1 cellular context compared by ENCODE assay signal in the genomic region with DNA sequence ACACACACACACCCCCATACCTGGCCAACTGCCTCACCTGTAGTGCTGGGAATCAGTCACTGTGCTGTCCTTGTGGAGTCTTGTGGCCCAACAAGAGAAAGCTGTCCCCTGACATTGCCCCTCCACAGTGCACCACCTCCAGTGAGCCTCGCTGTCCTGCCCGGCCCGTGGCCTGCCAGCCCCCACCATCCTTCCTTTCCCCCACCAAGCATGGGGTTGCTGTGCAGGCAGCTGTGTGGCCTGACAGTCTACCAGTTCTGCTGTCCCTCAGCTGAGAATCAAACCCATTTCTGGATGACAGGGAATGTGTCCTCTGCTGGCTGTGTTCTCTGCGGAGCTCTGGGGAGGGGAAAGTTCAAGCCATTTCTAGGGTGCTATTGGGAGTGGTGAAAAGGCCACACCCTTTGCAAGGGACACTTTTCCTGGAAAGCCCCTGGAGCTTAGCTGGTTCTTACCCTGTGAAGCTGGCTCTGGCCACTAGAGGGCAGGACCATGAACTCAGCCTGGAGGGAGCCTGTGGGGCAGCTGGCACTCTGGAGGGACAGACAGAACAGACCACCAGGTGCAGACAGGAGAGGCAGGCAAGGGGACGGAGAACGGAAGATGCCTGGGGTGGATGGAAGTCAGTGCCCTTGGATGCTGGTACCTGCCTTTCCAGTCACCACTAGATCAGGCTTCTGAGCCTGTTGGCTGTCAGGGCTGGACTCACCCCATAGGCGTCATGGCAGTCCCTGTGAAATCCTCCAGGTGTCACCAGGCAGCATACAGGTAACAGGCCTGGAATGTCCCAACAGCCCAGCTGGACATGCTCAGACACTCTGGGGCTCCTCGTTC.
A peak's percentile ranks its signal among the peaks of the same experiment; 100 is the strongest.
TF ChIP-seq lines count a peak whose summit lies in the region.

No MANE protein-coding gene starts in this region.

TF ChIP-seq in K562, 482 proteins besides CTCF, POLR2A, EP300 and RAD21 (continued from another document and continues in another):
- TF ChIP-seq KLF16 (IDR thresholded peaks at IDR 0.05) (0 out of 2 replicates have a peak, but pooled peaks have one; percentile 51), USF1 (CRISPR knock-in tag; IDR thresholded peaks at IDR 0.05) (no peak), MCM7 (IDR thresholded peaks at IDR 0.05) (no peak), CBFB (CRISPR knock-in tag; IDR thresholded peaks at IDR 0.05) (no peak), HDAC3 (IDR thresholded peaks at IDR 0.05; ENCODE audit: borderline replicate concordance, partially characterized antibody) (no peak), ATF7 (IDR thresholded peaks at IDR 0.05) (peak; percentile 38; the same call in 1 of the 2 replicates), PKNOX1 (IDR thresholded peaks at IDR 0.05) (peak; percentile 71), RBM17 (IDR thresholded peaks at IDR 0.05; ENCODE audit: borderline replicate concordance, low read depth, low read length) (no peak), ZNF354B (CRISPR knock-in tag; IDR thresholded peaks at IDR 0.05) (no peak), PTRF (tag; IDR thresholded peaks at IDR 0.05) (no peak), ZNF766 (CRISPR knock-in tag; conservative IDR thresholded peaks at IDR 0.05) (no peak), ZNF586 (CRISPR knock-in tag; conservative IDR thresholded peaks at IDR 0.05) (no peak), YBX1 (IDR thresholded peaks at IDR 0.05) (no peak), ZBTB12 (CRISPR knock-in tag; IDR thresholded peaks at IDR 0.05) (no peak), CEBPG (CRISPR knock-in tag; IDR thresholded peaks at IDR 0.05) (no peak), CEBPG (tag; conservative IDR thresholded peaks at IDR 0.05 in 1 of 2, IDR thresholded peaks at IDR 0.05 in 1 of 2) (no peak), ATF1 (CRISPR knock-in tag; IDR thresholded peaks at IDR 0.05) (no peak), ATF1 (tag; IDR thresholded peaks at IDR 0.05) (0 out of 2 replicates have a peak, but pooled peaks have one; percentile 35), CEBPB (tag; IDR thresholded peaks at IDR 0.05) (no peak), RCOR1 (IDR thresholded peaks at IDR 0.05; ENCODE audit: borderline replicate concordance in 1 of 2, low read depth in 2 of 2, low read length in 2 of 2) (peak in 1 of 2 experiments; percentile 59; a peak in 1 of 4 replicates), NR2C2 (CRISPR knock-in tag; IDR thresholded peaks at IDR 0.05) (no peak), NR2C2 (tag; IDR thresholded peaks at IDR 0.05) (no peak), MNT (conservative IDR thresholded peaks at IDR 0.05) (no peak), ESRRA (IDR thresholded peaks at IDR 0.05; ENCODE audit: borderline replicate concordance, low read depth) (0 out of 2 replicates have a peak, but pooled peaks have one; percentile 17), SMAD4 (CRISPR knock-in tag; conservative IDR thresholded peaks at IDR 0.05) (peak; percentile 32; the same call in 1 of the 2 replicates), ARID1B (IDR thresholded peaks at IDR 0.05) (peak; percentile 21; the same call in 1 of the 2 replicates), HIVEP1 (CRISPR knock-in tag; IDR thresholded peaks at IDR 0.05) (no peak), TOE1 (IDR thresholded peaks at IDR 0.05; ENCODE audit: borderline replicate concordance) (0 out of 2 replicates have a peak, but pooled peaks have one; percentile 25), TOE1 (CRISPR knock-in tag; IDR thresholded peaks at IDR 0.05; ENCODE audit: borderline replicate concordance, low read depth) (no peak), ZNF175 (CRISPR knock-in tag; IDR thresholded peaks at IDR 0.05; ENCODE audit: low read depth) (no peak), NFIC (IDR thresholded peaks at IDR 0.05) (no peak), MYNN (IDR thresholded peaks at IDR 0.05) (0 out of 2 replicates have a peak, but pooled peaks have one; percentile 18), MYNN (CRISPR knock-in tag; IDR thresholded peaks at IDR 0.05) (no peak), CREB1 (IDR thresholded peaks at IDR 0.05) (no peak), CREB1 (CRISPR knock-in tag; IDR thresholded peaks at IDR 0.05) (no peak), KLF6 (CRISPR knock-in tag; IDR thresholded peaks at IDR 0.05; ENCODE audit: borderline replicate concordance) (no peak), TBP (optimal IDR thresholded peaks at IDR 0.05; ENCODE audit: low read depth, low read length) (no peak), SOX6 (IDR thresholded peaks at IDR 0.05) (peak; percentile 16; the same call in 1 of the 2 replicates), CTBP1 (IDR thresholded peaks at IDR 0.05; ENCODE audit: borderline replicate concordance) (peak; percentile 64; the same call in 1 of the 2 replicates), XRCC5 (IDR thresholded peaks at IDR 0.05; ENCODE audit: low read depth, low read length) (peak; percentile 65; the same call in 1 of the 2 replicates), ZEB2 (IDR thresholded peaks at IDR 0.05) (peak; percentile 66; the same call in 1 of the 2 replicates), TFAP4 (CRISPR knock-in tag; IDR thresholded peaks at IDR 0.05; ENCODE audit: borderline replicate concordance) (peak; percentile 82), RAD51 (IDR thresholded peaks at IDR 0.05; ENCODE audit: borderline replicate concordance, low read depth) (no peak), CBX3 (IDR thresholded peaks at IDR 0.05; ENCODE audit: borderline replicate concordance in 1 of 2, low read length in 2 of 2) (peak in 1 of 2 experiments; percentile 8; a peak in 1 of 3 replicates), SMARCA5 (IDR thresholded peaks at IDR 0.05) (0 out of 2 replicates have a peak, but pooled peaks have one; percentile 26), XRCC3 (IDR thresholded peaks at IDR 0.05) (no peak), IFI16 (CRISPR knock-in tag; IDR thresholded peaks at IDR 0.05) (no peak), CREM (IDR thresholded peaks at IDR 0.05; ENCODE audit: low read depth) (peak; percentile 31), JUND (IDR thresholded peaks at IDR 0.05; ENCODE audit: borderline replicate concordance, low read depth, low read length) (0 out of 2 replicates have a peak, but pooled peaks have one; percentile 23), JUND (tag; IDR thresholded peaks at IDR 0.05; ENCODE audit: borderline replicate concordance, low read depth, low read length) (peak; percentile 11; the same call in 1 of the 3 replicates), POLR2H (tag; IDR thresholded peaks at IDR 0.05; ENCODE audit: low read depth) (no peak), CREBBP (IDR thresholded peaks at IDR 0.05; ENCODE audit: low read depth, low read length) (no peak), YY1 (IDR thresholded peaks at IDR 0.05; ENCODE audit: borderline replicate concordance in 1 of 3, control insufficient read depth in 1 of 3, extremely low read depth in 1 of 3, insufficient read depth in 3 of 3, insufficient read length in 1 of 3, insufficient replicate concordance in 2 of 3, low read depth in 1 of 3, low read length in 2 of 3) (peak in 1 of 3 experiments; percentile 3), SP2 (IDR thresholded peaks at IDR 0.05; ENCODE audit: extremely low read depth, low read depth, low read length, poor library complexity, severe bottlenecking) (no peak), MAZ (CRISPR knock-in tag; conservative IDR thresholded peaks at IDR 0.05 in 1 of 2, IDR thresholded peaks at IDR 0.05 in 1 of 2) (0 out of 4 replicates have a peak, but pooled peaks of 1 of the 2 experiments have one; percentile 35)
- TF ChIP-seq, protein P1, sequence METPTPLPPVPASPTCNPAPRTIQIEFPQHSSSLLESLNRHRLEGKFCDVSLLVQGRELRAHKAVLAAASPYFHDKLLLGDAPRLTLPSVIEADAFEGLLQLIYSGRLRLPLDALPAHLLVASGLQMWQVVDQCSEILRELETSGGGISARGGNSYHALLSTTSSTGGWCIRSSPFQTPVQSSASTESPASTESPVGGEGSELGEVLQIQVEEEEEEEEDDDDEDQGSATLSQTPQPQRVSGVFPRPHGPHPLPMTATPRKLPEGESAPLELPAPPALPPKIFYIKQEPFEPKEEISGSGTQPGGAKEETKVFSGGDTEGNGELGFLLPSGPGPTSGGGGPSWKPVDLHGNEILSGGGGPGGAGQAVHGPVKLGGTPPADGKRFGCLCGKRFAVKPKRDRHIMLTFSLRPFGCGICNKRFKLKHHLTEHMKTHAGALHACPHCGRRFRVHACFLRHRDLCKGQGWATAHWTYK (CRISPR knock-in tag; IDR thresholded peaks at IDR 0.05): no peak
- TF ChIP-seq, protein P2, sequence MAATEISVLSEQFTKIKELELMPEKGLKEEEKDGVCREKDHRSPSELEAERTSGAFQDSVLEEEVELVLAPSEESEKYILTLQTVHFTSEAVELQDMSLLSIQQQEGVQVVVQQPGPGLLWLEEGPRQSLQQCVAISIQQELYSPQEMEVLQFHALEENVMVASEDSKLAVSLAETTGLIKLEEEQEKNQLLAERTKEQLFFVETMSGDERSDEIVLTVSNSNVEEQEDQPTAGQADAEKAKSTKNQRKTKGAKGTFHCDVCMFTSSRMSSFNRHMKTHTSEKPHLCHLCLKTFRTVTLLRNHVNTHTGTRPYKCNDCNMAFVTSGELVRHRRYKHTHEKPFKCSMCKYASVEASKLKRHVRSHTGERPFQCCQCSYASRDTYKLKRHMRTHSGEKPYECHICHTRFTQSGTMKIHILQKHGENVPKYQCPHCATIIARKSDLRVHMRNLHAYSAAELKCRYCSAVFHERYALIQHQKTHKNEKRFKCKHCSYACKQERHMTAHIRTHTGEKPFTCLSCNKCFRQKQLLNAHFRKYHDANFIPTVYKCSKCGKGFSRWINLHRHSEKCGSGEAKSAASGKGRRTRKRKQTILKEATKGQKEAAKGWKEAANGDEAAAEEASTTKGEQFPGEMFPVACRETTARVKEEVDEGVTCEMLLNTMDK (IDR thresholded peaks at IDR 0.05; ENCODE audit: borderline replicate concordance, insufficient read depth, low read depth, low read length, poor library complexity, severe bottlenecking): peak; percentile 42
- TF ChIP-seq, protein P3, sequence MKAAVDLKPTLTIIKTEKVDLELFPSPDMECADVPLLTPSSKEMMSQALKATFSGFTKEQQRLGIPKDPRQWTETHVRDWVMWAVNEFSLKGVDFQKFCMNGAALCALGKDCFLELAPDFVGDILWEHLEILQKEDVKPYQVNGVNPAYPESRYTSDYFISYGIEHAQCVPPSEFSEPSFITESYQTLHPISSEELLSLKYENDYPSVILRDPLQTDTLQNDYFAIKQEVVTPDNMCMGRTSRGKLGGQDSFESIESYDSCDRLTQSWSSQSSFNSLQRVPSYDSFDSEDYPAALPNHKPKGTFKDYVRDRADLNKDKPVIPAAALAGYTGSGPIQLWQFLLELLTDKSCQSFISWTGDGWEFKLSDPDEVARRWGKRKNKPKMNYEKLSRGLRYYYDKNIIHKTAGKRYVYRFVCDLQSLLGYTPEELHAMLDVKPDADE (conservative IDR thresholded peaks at IDR 0.05; ENCODE audit: control insufficient read depth, low read depth, low read length): no peak
- TF ChIP-seq, protein P4, sequence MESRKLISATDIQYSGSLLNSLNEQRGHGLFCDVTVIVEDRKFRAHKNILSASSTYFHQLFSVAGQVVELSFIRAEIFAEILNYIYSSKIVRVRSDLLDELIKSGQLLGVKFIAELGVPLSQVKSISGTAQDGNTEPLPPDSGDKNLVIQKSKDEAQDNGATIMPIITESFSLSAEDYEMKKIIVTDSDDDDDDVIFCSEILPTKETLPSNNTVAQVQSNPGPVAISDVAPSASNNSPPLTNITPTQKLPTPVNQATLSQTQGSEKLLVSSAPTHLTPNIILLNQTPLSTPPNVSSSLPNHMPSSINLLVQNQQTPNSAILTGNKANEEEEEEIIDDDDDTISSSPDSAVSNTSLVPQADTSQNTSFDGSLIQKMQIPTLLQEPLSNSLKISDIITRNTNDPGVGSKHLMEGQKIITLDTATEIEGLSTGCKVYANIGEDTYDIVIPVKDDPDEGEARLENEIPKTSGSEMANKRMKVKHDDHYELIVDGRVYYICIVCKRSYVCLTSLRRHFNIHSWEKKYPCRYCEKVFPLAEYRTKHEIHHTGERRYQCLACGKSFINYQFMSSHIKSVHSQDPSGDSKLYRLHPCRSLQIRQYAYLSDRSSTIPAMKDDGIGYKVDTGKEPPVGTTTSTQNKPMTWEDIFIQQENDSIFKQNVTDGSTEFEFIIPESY (CRISPR knock-in tag; IDR thresholded peaks at IDR 0.05): peak; percentile 78
